Comparison of ENCODE assay signal across 8 cellular contexts in the genomic region with DNA sequence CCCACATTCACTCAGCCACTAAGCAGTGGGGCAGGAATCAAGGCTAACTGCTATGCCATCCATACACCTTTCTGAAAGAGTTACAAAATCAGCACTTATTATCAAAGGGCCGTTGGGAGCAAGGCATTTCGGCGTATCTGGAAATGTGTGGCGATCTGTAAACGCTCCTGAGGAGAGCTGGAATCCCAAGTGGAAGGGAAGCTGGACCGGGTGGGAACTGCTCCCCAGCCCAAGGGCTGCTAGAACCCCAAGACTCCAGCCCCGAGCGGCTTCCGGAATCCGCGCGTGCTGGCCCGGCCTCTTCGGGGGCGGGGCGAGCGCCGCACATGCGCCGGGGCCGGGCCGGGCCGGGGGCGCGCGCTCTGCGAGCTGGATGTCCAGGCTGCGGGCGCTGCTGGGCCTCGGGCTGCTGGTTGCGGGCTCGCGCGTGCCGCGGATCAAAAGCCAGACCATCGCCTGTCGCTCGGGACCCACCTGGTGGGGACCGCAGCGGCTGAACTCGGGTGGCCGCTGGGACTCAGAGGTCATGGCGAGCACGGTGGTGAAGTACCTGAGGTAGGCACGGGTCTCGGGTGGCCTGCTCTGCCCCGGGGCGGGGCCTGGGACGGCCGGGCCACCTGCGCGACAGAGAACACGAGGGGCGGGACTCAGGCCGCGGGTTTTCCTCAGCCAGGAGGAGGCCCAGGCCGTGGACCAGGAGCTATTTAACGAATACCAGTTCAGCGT. TPM values are rescaled to one million over a fixed set of nuclear protein-coding genes. Genes with fewer than 3 reads are reported as not detected.
A peak's percentile ranks its signal among the peaks of the same experiment; 100 is the strongest.
DNase-seq lines count a peak whose midpoint lies in the region; ATAC-seq, FAIRE-seq and TF ChIP-seq lines count a peak whose summit lies in the region.

A gene (plus strand): TSS at position 345 of the 726 bp plus-strand sequence. CDS start 29 bp downstream, at position 374.

- H3K27ac Mint-ChIP-seq in activated T-helper 2 cell treated with anti-CD3 and anti-CD28 coated beads, Interferon-gamma antibody, Interleukin-2, Interleukin-4, amounts not matched to agents 10 μg/mL and 5 μg/mL and 100 μg/mL, durations not matched to agents 14 hours and 24 hours and 36 hours, result peak within 1 kb of the TSS; percentile 77
- H3K27ac Mint-ChIP-seq in naive thymus-derived CD8-positive, alpha-beta T cell, result peak within 1 kb of the TSS; percentile 88 to 96 (median 95)

- H3K36me3 Mint-ChIP-seq in activated T-helper 2 cell treated with anti-CD3 and anti-CD28 coated beads, Interferon-gamma antibody, Interleukin-2, Interleukin-4, amounts not matched to agents 10 μg/mL and 5 μg/mL and 100 μg/mL, durations not matched to agents 14 hours and 24 hours and 36 hours (ENCODE audit: low read depth), result peaks cover 30% of the 10 kb centered on the region
- H3K36me3 Mint-ChIP-seq in naive thymus-derived CD8-positive, alpha-beta T cell, result peaks cover 0 to 19% (median 2%) of the 10 kb centered on the region in 3 donors

- H3K4me3 ChIP-seq in fibroblast of mammary gland (ENCODE audit: control insufficient read depth, low read depth, low read length), result peak within 1 kb of the TSS; percentile 76
- peak within 1 kb of the TSS; percentile 64 to 94 (median 83) for H3K4me3 ChIP-seq in subcutaneous abdominal adipose tissue (ENCODE audit: low read depth in 1 of 5, low read length in 5 of 5)

- intact Hi-C loops in activated T-helper 2 cell treated with anti-CD3 and anti-CD28 coated beads, Interferon-gamma antibody, Interleukin-2, Interleukin-4, amounts not matched to agents 10 μg/mL and 5 μg/mL and 100 μg/mL, durations not matched to agents 14 hours and 24 hours and 36 hours (cut with micrococcal nuclease), result loop anchor here (1.0 kb wide), 1 partner anchor 8 kb away; no protein-coding TSS in a partner anchor

- H3K4me3 Mint-ChIP-seq in activated T-helper 2 cell treated with anti-CD3 and anti-CD28 coated beads, Interferon-gamma antibody, Interleukin-2, Interleukin-4, amounts not matched to agents 10 μg/mL and 5 μg/mL and 100 μg/mL, durations not matched to agents 14 hours and 24 hours and 36 hours (ENCODE audit: low read depth), result peak within 1 kb of the TSS; percentile 77
- peak within 1 kb of the TSS; percentile 76 to 93 (median 90) for H3K4me3 Mint-ChIP-seq in naive thymus-derived CD8-positive, alpha-beta T cell

- no peak for TF ChIP-seq CTCF in fibroblast of mammary gland (conservative IDR thresholded peaks at IDR 0.05; ENCODE audit: control insufficient read depth, insufficient read depth, low read depth, low read length)

- H3K27me3 Mint-ChIP-seq in activated T-helper 2 cell treated with anti-CD3 and anti-CD28 coated beads, Interferon-gamma antibody, Interleukin-2, Interleukin-4, amounts not matched to agents 10 μg/mL and 5 μg/mL and 100 μg/mL, durations not matched to agents 14 hours and 24 hours and 36 hours (ENCODE audit: low read depth), result no peaks in the 10 kb centered on the region
- H3K27me3 Mint-ChIP-seq in naive thymus-derived CD8-positive, alpha-beta T cell, result no peaks in the 10 kb centered on the region

- POLR2A ChIA-PET in naive thymus-derived CD8-positive, alpha-beta T cell (lab: Charles Lee), result interaction anchor here (0.5 to 3.5 kb wide), 18 partner anchors 9 to 254 kb away, joined by 3 to 37 read pairs (median 4); a partner anchor contains a TSS

- FAIRE-seq in RCC 7860 (lab: Jason Lieb, UNC), result no peak

- H3K9me3 Mint-ChIP-seq in activated T-helper 2 cell treated with anti-CD3 and anti-CD28 coated beads, Interferon-gamma antibody, Interleukin-2, Interleukin-4, amounts not matched to agents 10 μg/mL and 5 μg/mL and 100 μg/mL, durations not matched to agents 14 hours and 24 hours and 36 hours, result no peaks in the 10 kb centered on the region
- no peaks in the 10 kb centered on the region for H3K9me3 Mint-ChIP-seq in naive thymus-derived CD8-positive, alpha-beta T cell

- H3K27ac ChIP-seq in subcutaneous abdominal adipose tissue (ENCODE audit: low read depth, low read length), result peak within 1 kb of the TSS; percentile 61

- peak within 1 kb of the TSS; percentile 70 to 96 (median 92) for H3K9ac ChIP-seq in subcutaneous abdominal adipose tissue (ENCODE audit: low read length in 5 of 5)

- peak; percentile 90 for DNase-seq in DMS 273 (lab: John Stamatoyannopoulos, UW; ENCODE audit: unreplicated experiment)
- DNase-seq in HuH-7 (ENCODE audit: low spot score), result peak; percentile 82
- DNase-seq in RCC 7860 (ENCODE audit: low spot score), result peak; percentile 28
- DNase-seq in activated T-helper 2 cell treated with anti-CD3 and anti-CD28 coated beads, Interferon-gamma antibody, Interleukin-2, Interleukin-4, amounts not matched to agents 10 μg/mL and 5 μg/mL and 100 μg/mL, durations not matched to agents 14 hours and 24 hours and 36 hours (ENCODE audit: low spot score), result peak; percentile 64
- DNase-seq in fibroblast of mammary gland (ENCODE audit: low read depth), result peak; percentile 29
- DNase-seq in naive thymus-derived CD8-positive, alpha-beta T cell, result peak; percentile 39 to 78 (median 68)

- peak; percentile 87 for ATAC-seq in GM21390 (IDR thresholded peaks at IDR 0.05; ENCODE audit: unreplicated experiment)
- peak; percentile 95 to 96 for ATAC-seq in naive thymus-derived CD8-positive, alpha-beta T cell

- no peaks in the 10 kb centered on the region for H3K27me3 ChIP-seq in subcutaneous abdominal adipose tissue (ENCODE audit: control insufficient read depth in 5 of 5, insufficient read depth in 4 of 5, low read length in 5 of 5)

- no peaks in the 10 kb centered on the region for H3K9me3 ChIP-seq in subcutaneous abdominal adipose tissue (ENCODE audit: control insufficient read depth in 5 of 5, low read length in 5 of 5)

- peaks cover 2 to 17% (median 14%) of the 10 kb centered on the region in 5 donors for H3K4me1 ChIP-seq in subcutaneous abdominal adipose tissue (ENCODE audit: control insufficient read depth in 5 of 5, insufficient read depth in 5 of 5, low read length in 5 of 5)

- peaks cover 19% of the 10 kb centered on the region for H3K4me1 Mint-ChIP-seq in activated T-helper 2 cell treated with anti-CD3 and anti-CD28 coated beads, Interferon-gamma antibody, Interleukin-2, Interleukin-4, amounts not matched to agents 10 μg/mL and 5 μg/mL and 100 μg/mL, durations not matched to agents 14 hours and 24 hours and 36 hours (ENCODE audit: low read depth)
- H3K4me1 Mint-ChIP-seq in naive thymus-derived CD8-positive, alpha-beta T cell, result peaks cover 14 to 29% (median 16%) of the 10 kb centered on the region in 4 donors

- H3K36me3 ChIP-seq in subcutaneous abdominal adipose tissue (ENCODE audit: control insufficient read depth in 5 of 5, insufficient read depth in 5 of 5, low read length in 5 of 5), result peaks cover 5 to 37% (median 31%) of the 10 kb centered on the region in 5 donors

RNA-seq across cellular contexts. Expression of the gene that starts here (rescaled TPM):
- 76.1 and 78.8 TPM in 2 replicates for total RNA-seq in activated T-helper 2 cell treated with anti-CD3 and anti-CD28 coated beads, Interferon-gamma antibody, Interleukin-2, Interleukin-4, amounts not matched to agents 10 μg/mL and 5 μg/mL and 100 μg/mL, durations not matched to agents 14 hours and 24 hours and 36 hours
- total RNA-seq in naive thymus-derived CD8-positive, alpha-beta T cell, result 10 to 100 TPM; 39.7 to 42.1 TPM
- polyA plus RNA-seq in naive thymus-derived CD8-positive, alpha-beta T cell, result 100 to 1,000 TPM in 2 of 3 donors, 10 to 100 TPM in 1; 85.6 to 124 (median 103) TPM

Comparison
In these comparisons a context has a peak if more than half of its experiments do, and no peak if none do; other contexts are left out.
1. Peak in every context shown above with its lines: DNase-seq, ATAC-seq, H3K4me3 ChIP-seq and H3K27ac ChIP-seq.
2. DNase-seq: peak in every context shown above with its lines; median percentile 90 in DMS 273; 82 in HuH-7; 68 in naive thymus-derived CD8-positive, alpha-beta T cell; 64 in activated T-helper 2 cell treated with anti-CD3 and anti-CD28 coated beads, Interferon-gamma antibody, Interleukin-2, Interleukin-4, amounts not matched to agents 10 μg/mL and 5 μg/mL and 100 μg/mL, durations not matched to agents 14 hours and 24 hours and 36 hours; 29 in fibroblast of mammary gland; 28 in RCC 7860.